Comparison of ENCODE assay signal across 8 cellular contexts in the genomic region with DNA sequence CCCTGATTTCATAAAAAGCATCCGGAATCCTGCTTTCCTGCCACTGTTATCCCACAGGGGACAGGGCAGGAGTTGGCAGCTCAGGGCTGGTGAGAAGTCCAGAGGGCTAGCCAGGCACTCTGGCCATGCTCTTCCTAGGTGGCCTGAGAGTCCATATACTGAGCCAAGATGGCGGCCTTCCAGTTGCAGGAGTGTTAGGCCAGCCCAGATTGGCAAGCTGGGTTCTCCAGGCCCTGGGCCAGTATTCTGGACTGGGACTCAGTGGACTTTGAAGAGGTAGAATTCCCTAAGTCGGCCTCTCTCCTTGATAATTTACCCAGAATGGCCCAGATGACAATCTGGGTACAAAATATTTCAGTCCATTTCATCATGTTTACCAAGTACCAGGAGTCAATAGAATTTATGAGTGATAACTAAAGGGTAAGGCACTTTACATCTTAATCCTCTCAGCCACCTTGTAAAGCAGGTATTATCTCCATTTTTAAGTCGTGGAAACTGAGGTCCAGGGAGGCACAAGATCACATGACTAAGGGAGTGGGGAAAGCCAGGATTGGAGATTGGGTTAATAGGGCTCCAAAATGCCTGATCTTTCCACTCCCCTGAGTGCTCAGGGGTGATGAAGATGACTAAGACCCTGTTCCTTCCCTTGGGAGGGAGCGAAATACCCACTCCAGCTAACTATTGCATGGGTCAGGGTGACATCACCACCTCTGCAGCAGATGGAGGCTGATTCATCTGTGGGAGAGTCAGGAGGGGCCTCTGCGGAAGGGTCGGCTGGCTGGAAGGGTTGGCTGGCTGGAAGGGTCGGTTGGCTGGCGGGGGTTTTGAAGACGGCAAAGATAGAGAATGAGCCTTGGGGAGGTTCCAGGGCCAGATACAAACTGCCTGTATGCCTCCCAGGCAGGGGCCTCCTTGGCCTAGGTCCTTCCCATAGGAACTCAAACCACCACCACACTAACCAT.
DNase-seq lines count a peak whose midpoint lies in the region; ATAC-seq and TF ChIP-seq lines count a peak whose summit lies in the region.

No MANE protein-coding gene starts in this region.

- no peaks in the 10 kb centered on the region for H3K27me3 ChIP-seq in OCI-LY3 (ENCODE audit: low read depth, low read length)

- no peaks in the 10 kb centered on the region for H3K9me3 Mint-ChIP-seq in T-helper 1 cell treated with Interleukin-12 subunit alpha and Interleukin-12 subunit beta and Interleukin-4 antibody, amounts not matched to agents 30 μg/mL and 1 μg/mL, for 36 hours

- no peaks in the 10 kb centered on the region for H3K27me3 Mint-ChIP-seq in T-helper 1 cell treated with Interleukin-12 subunit alpha and Interleukin-12 subunit beta and Interleukin-4 antibody, amounts not matched to agents 30 μg/mL and 1 μg/mL, for 36 hours (ENCODE audit: low read depth)

- H3K4me1 Mint-ChIP-seq in T-helper 1 cell treated with Interleukin-12 subunit alpha and Interleukin-12 subunit beta and Interleukin-4 antibody, amounts not matched to agents 30 μg/mL and 1 μg/mL, for 36 hours (ENCODE audit: low read depth): peaks cover 21% of the 10 kb centered on the region

- no peak overlapping the region; the same call in 1 of the 2 replicates for H3K9ac ChIP-seq in OCI-LY3 (ENCODE audit: low read length)

- no peak overlapping the region for H3K27ac ChIP-seq in OCI-LY3 (ENCODE audit: low read length)

- H3K36me3 Mint-ChIP-seq in T-helper 1 cell treated with Interleukin-12 subunit alpha and Interleukin-12 subunit beta and Interleukin-4 antibody, amounts not matched to agents 30 μg/mL and 1 μg/mL, for 36 hours (ENCODE audit: low read depth): peaks cover 9% of the 10 kb centered on the region

- H3K4me3 Mint-ChIP-seq in T-helper 1 cell treated with Interleukin-12 subunit alpha and Interleukin-12 subunit beta and Interleukin-4 antibody, amounts not matched to agents 30 μg/mL and 1 μg/mL, for 36 hours: peak overlapping the region; percentile 82

- peaks cover 12% of the 10 kb centered on the region for H3K4me1 ChIP-seq in OCI-LY3 (ENCODE audit: low read length)

- H3K4me2 ChIP-seq in OCI-LY3 (ENCODE audit: low read length): peak overlapping the region; percentile 95

- no peaks in the 10 kb centered on the region for H3K9me3 ChIP-seq in OCI-LY3 (ENCODE audit: insufficient read depth, low read length)

- peak overlapping the region; percentile 87 for H3K4me3 ChIP-seq in OCI-LY3 (ENCODE audit: low read length)

- TF ChIP-seq CTCF in OCI-LY3 (IDR thresholded peaks at IDR 0.05; ENCODE audit: low read depth, low read length): no peak

- DNase-seq in T-helper 1 cell (no peak), cerebellar cortex (ENCODE audit: low spot score) (peak; percentile 88), left kidney (ENCODE audit: low read depth, low spot score) (peak; percentile 47), stromal cell of bone marrow (ENCODE audit: low read depth) (peak; percentile 98), NCI-H345 treated with DMSO at 0.1 percent for 48 hours (lab: John Stamatoyannopoulos, UW; ENCODE audit: unreplicated experiment) (no peak)

- ATAC-seq in HG02759 (IDR thresholded peaks at IDR 0.05; ENCODE audit: unreplicated experiment): no peak

- H3K79me2 ChIP-seq in OCI-LY3 (ENCODE audit: low read length): peaks cover 10% of the 10 kb centered on the region

- no peaks in the 10 kb centered on the region for H3K36me3 ChIP-seq in OCI-LY3 (replicated peaks; ENCODE audit: low read depth, low read length)

- peak overlapping the region; percentile 77 for H3K27ac Mint-ChIP-seq in T-helper 1 cell treated with Interleukin-12 subunit alpha and Interleukin-12 subunit beta and Interleukin-4 antibody, amounts not matched to agents 30 μg/mL and 1 μg/mL, for 36 hours

- H4K20me1 ChIP-seq in OCI-LY3 (ENCODE audit: insufficient read depth, low read length): no peaks in the 10 kb centered on the region

- H2AFZ ChIP-seq in OCI-LY3 (ENCODE audit: low read depth, low read length): peak overlapping the region; percentile 98; the same call in 1 of the 2 replicates

Comparison
In these comparisons a context has a peak if more than half of its experiments do, and no peak if none do; other contexts are left out.
1. DNase-seq: peak in cerebellar cortex (single experiment), left kidney (single experiment) and stromal cell of bone marrow (single experiment); none in T-helper 1 cell (0 of 5) and NCI-H345 treated with DMSO at 0.1 percent for 48 hours (single experiment).